In genomic region chr9:130441031-130441430, GRCh38 we compare ENCODE assay signal across 34 cellular contexts.
"Had no signal": no experiment of that assay in that cellular context is flagged by ENCODE, and none has a peak within 500 bp of the region (broad histone marks: within the 10 kb centered on the region; RNA-seq: fewer than 3 reads in every experiment).

No MANE protein-coding gene starts in this region.

- H3K4me3 ChIP-seq: MG63 had no signal

- DNase-seq: Karpas-422, Kasumi-1, MG63, MM.1S, MV-4-11, NCI-H1048, NCI-H1092, NCI-H1092 treated with DMSO at 0.1 percent for 48 hours, NCI-H1105, NCI-H1105 treated with DMSO at 0.1 percent for 48 hours, NCI-H1417, NCI-H1417 treated with DMSO at 0.1 percent for 48 hours, NCI-H1436, NCI-H1436 treated with DMSO at 0.1 percent for 48 hours, NCI-H146, NCI-H1694, NCI-H1694 treated with DMSO at 0.1 percent for 48 hours, NCI-H187, NCI-H187 treated with DMSO at 0.1 percent for 48 hours, NCI-H1930, NCI-H2029, NCI-H2029 treated with DMSO at 0.1 percent for 48 hours, NCI-H2081, NCI-H2081 treated with DMSO at 0.1 percent for 48 hours, NCI-H2107, NCI-H2171, NCI-H2171 treated with DMSO at 0.1 percent for 48 hours, NCI-H2227 treated with DMSO at 0.1 percent for 48 hours, NCI-H226, NCI-H446, NCI-H446 treated with DMSO at 0.1 percent for 48 hours, NCI-H510A, NCI-H510A treated with DMSO at 0.1 percent for 48 hours, NCI-H524 had no signal

- H3K27me3 ChIP-seq: MG63 had no signal

- H3K36me3 ChIP-seq: MG63 had no signal
